Comparison of ENCODE assay signal across 8 cellular contexts in genomic region chr21:33199516-33200217, GRCh38. TPM values are rescaled to one million over a fixed set of nuclear protein-coding genes. Genes with fewer than 3 reads are reported as not detected.
DNase-seq lines count a peak whose midpoint lies in the region; ATAC-seq and TF ChIP-seq lines count a peak whose summit lies in the region.

No MANE protein-coding gene starts in this region.

- in situ Hi-C loops in Panc1 (cut with HindIII; ENCODE audit: low pct_unique_long_range_greater_than_20kb, low sequenced_read_pairs): no loop called here

- CTCF ChIA-PET in Panc1 (lab: Charles Lee): interaction anchor here (0.6 to 1.1 kb wide), 5 partner anchors 161 to 558 kb away, joined by 3 to 20 read pairs (median 6); partner anchors contain the start of gene PAXBP1

- no peak overlapping the region for H3K4me3 Mint-ChIP-seq in activated T-cell treated with anti-CD3 and anti-CD28 coated beads, Interleukin-2, amount 50 U/mL, for 72 hours

- peaks cover 8% of the 10 kb centered on the region for H3K27me3 Mint-ChIP-seq in activated T-cell treated with anti-CD3 and anti-CD28 coated beads, Interleukin-2, amount 50 U/mL, for 72 hours (ENCODE audit: low read depth)

- H3K9me3 Mint-ChIP-seq in activated T-cell treated with anti-CD3 and anti-CD28 coated beads, Interleukin-2, amount 50 U/mL, for 72 hours: no peaks in the 10 kb centered on the region

- H3K4me1 Mint-ChIP-seq in activated T-cell treated with anti-CD3 and anti-CD28 coated beads, Interleukin-2, amount 50 U/mL, for 72 hours (ENCODE audit: low read depth): peaks cover 36% of the 10 kb centered on the region

- POLR2A ChIA-PET in Panc1 (lab: Charles Lee): interaction anchor here (0.6 kb wide), 2 partner anchors 142 to 245 kb away, joined by 3 to 11 read pairs; no protein-coding TSS in a partner anchor

- H3K36me3 ChIP-seq in Panc1 (ENCODE audit: control insufficient read depth, insufficient read depth, low read length) (no peaks in the 10 kb centered on the region), neutrophil (no peaks in the 10 kb centered on the region), thoracic aorta (no peaks in the 10 kb centered on the region)

- TF ChIP-seq CTCF in Panc1 (IDR thresholded peaks at IDR 0.05) (peak; percentile 74), neutrophil (IDR thresholded peaks at IDR 0.05) (peak; percentile 93), thoracic aorta (IDR thresholded peaks at IDR 0.05) (peak; percentile 63)

- H3K36me3 Mint-ChIP-seq in activated T-cell treated with anti-CD3 and anti-CD28 coated beads, Interleukin-2, amount 50 U/mL, for 72 hours (ENCODE audit: insufficient read depth in 2 of 2): no peaks in the 10 kb centered on the region

- intact Hi-C loops in Panc1 (cut with micrococcal nuclease; ENCODE audit: unreplicated experiment): loop anchor here (5.0 kb wide), 3 partner anchors 163 to 367 kb away; no protein-coding TSS in a partner anchor

- H3K27me3 ChIP-seq in Panc1 (ENCODE audit: control insufficient read depth, insufficient read depth, low read length) (no peaks in the 10 kb centered on the region), neutrophil (no peaks in the 10 kb centered on the region), thoracic aorta (replicated peaks; ENCODE audit: insufficient read depth) (no peaks in the 10 kb centered on the region)

- H3K4me3 ChIP-seq in Panc1 (ENCODE audit: low read depth in 2 of 2, low read length in 2 of 2) (no peak overlapping the region), neutrophil (ENCODE audit: low read depth in 1 of 2, low read length in 1 of 2) (peak overlapping the region in 1 of 2 experiments; percentile 27), thoracic aorta (no peak overlapping the region)

- peaks cover 5% of the 10 kb centered on the region; the same call in 1 of the 2 replicates for H3K4me1 ChIP-seq in Panc1 (ENCODE audit: control insufficient read depth, insufficient read depth, low read length)
- peaks cover 48 to 53% of the 10 kb centered on the region in 2 experiments for H3K4me1 ChIP-seq in neutrophil (ENCODE audit: control insufficient read depth in 1 of 2, insufficient read depth in 1 of 2, low read depth in 1 of 2, low read length in 1 of 2)
- H3K4me1 ChIP-seq in thoracic aorta (ENCODE audit: control insufficient read depth in 1 of 2, low read depth in 2 of 2): peaks cover 7 to 16% of the 10 kb centered on the region in 2 donors

- peak; percentile 86 for ATAC-seq in GM21723 (IDR thresholded peaks at IDR 0.05; ENCODE audit: unreplicated experiment)
- ATAC-seq in Panc1: peak; percentile 86
- peak; percentile 81 to 86 for ATAC-seq in activated T-cell treated with anti-CD3 and anti-CD28 coated beads, Interleukin-2, amount 50 U/mL, for 72 hours (replicated peaks in 1 of 2)
- ATAC-seq in thoracic aorta (ENCODE audit: insufficient number of reproducible peaks, low FRiP score, low read depth): peak; percentile 95

- no peak overlapping the region for H3K27ac Mint-ChIP-seq in activated T-cell treated with anti-CD3 and anti-CD28 coated beads, Interleukin-2, amount 50 U/mL, for 72 hours

- H3K9me3 ChIP-seq in Panc1 (ENCODE audit: control insufficient read depth, insufficient read depth, low read depth, low read length) (no peaks in the 10 kb centered on the region), neutrophil (no peaks in the 10 kb centered on the region), thoracic aorta (no peaks in the 10 kb centered on the region)

- no peak overlapping the region for H3K27ac ChIP-seq in Panc1 (ENCODE audit: low read length)
- H3K27ac ChIP-seq in neutrophil: peak overlapping the region; percentile 83
- no peak overlapping the region for H3K27ac ChIP-seq in thoracic aorta

- DNase-seq in DMS79 (lab: John Stamatoyannopoulos, UW) (peak; percentile 83), Kasumi-1 (lab: John Stamatoyannopoulos, UW) (peak; percentile 92 to 98), Panc1 (ENCODE audit: low read depth, low spot score) (peak; percentile 61), fibroblast of peridontal ligament (ENCODE audit: extremely low read depth) (peak; percentile 97), thoracic aorta (ENCODE audit: low spot score) (peak; percentile 74)
- peak; percentile 76 to 77 for DNase-seq in activated T-cell treated with anti-CD3 and anti-CD28 coated beads, Interleukin-2, amount 50 U/mL, for 72 hours

- BruUV-seq in Panc1 (replicated peaks; lab: Mats Ljungman, UMichigan): no TSS peak

RNA-seq across cellular contexts. Expression of gene IFNAR2, which starts 30.1 kb away (rescaled TPM):
- 18.2 TPM for total RNA-seq in Panc1 (2021; ENCODE audit: unreplicated experiment)
- 9.7 TPM for polyA plus RNA-seq in Panc1 (2012; ENCODE audit: insufficient read length)
- total RNA-seq in activated T-cell treated with anti-CD3 and anti-CD28 coated beads, Interleukin-2, amount 50 U/mL, for 72 hours: 10 to 100 TPM; 30.5 to 30.7 TPM
- total RNA-seq in thoracic aorta: 10 to 100 TPM; 15.2 to 36.1 TPM
